11 cellular contexts compared by ENCODE assay signal in genomic region chr16:50473375-50473945, GRCh38.
DNase-seq lines count a peak whose midpoint lies in the region; ATAC-seq, FAIRE-seq and TF ChIP-seq lines count a peak whose summit lies in the region.
"Had no signal": no experiment of that assay in that cellular context is flagged by ENCODE, and none has a peak within 500 bp of the region (broad histone marks: within the 10 kb centered on the region; RNA-seq: fewer than 3 reads in every experiment).

No MANE protein-coding gene starts in this region.

- intact Hi-C loops in left colon (cut with DNase I, micrococcal nuclease) = no loop called here

- H3K27me3 Mint-ChIP-seq in glutamatergic neuron (ENCODE audit: unreplicated experiment) = peaks cover 7% of the 10 kb centered on the region

- no peaks in the 10 kb centered on the region for H3K36me3 Mint-ChIP-seq in glutamatergic neuron (ENCODE audit: unreplicated experiment)
- H3K36me3 Mint-ChIP-seq: naive B cell had no signal

- peaks cover 19% of the 10 kb centered on the region for H3K27me3 ChIP-seq in keratinocyte (ENCODE audit: control insufficient read depth, extremely low read depth, insufficient read depth, low read length)

- peak; percentile 96 for FAIRE-seq in keratinocyte (lab: Jason Lieb, UNC)

- H3K9me1 ChIP-seq in keratinocyte (ENCODE audit: control insufficient read depth, extremely low read depth, insufficient read depth, low read length) = no peaks in the 10 kb centered on the region

- H4K20me1 ChIP-seq in keratinocyte (ENCODE audit: control insufficient read depth, extremely low read depth, insufficient read depth, low read length) = no peaks in the 10 kb centered on the region

- no peak overlapping the region for H3K4me2 ChIP-seq in keratinocyte (ENCODE audit: control insufficient read depth, extremely low read depth, insufficient read depth, low read depth, low read length)

- H3K4me1 Mint-ChIP-seq in glutamatergic neuron (ENCODE audit: low read depth, unreplicated experiment) = peaks cover 7% of the 10 kb centered on the region

- H2AFZ ChIP-seq in keratinocyte (ENCODE audit: control insufficient read depth, low read length) = no peak overlapping the region

- dilution Hi-C loops in keratinocyte (cut with MboI; ENCODE audit: extremely low pct_ligation_motif_present, low sequenced_read_pairs) = no loop called here

- peaks cover 5% of the 10 kb centered on the region for H3K9me3 Mint-ChIP-seq in glutamatergic neuron (ENCODE audit: unreplicated experiment)
- H3K9me3 Mint-ChIP-seq: naive B cell had no signal

- no peaks in the 10 kb centered on the region for H3K9me3 ChIP-seq in keratinocyte (ENCODE audit: control insufficient read depth, low read depth, low read length)
- H3K9me3 ChIP-seq: esophagus muscularis mucosa had no signal

- no peak overlapping the region for H3K27ac ChIP-seq in keratinocyte (ENCODE audit: control insufficient read depth, insufficient read depth, low read length)
- H3K27ac ChIP-seq: esophagus muscularis mucosa, HL-60 had no signal

- DNase-seq in H4 (ENCODE audit: low spot score) = peak; percentile 21
- peak; percentile 44 for DNase-seq in NCI-H510A treated with DMSO at 0.1 percent for 48 hours (lab: John Stamatoyannopoulos, UW)
- peak; percentile 36 for DNase-seq in keratinocyte (ENCODE audit: low read depth, low spot score)
- DNase-seq in left colon = no peak
- DNase-seq in glutamatergic neuron = no peak
- DNase-seq: naive B cell had no signal

- H3K9ac ChIP-seq in keratinocyte (ENCODE audit: control insufficient read depth, extremely low read depth, insufficient read depth, low read length) = no peak overlapping the region

- H3K27ac Mint-ChIP-seq in glutamatergic neuron (ENCODE audit: unreplicated experiment) = no peak overlapping the region
- H3K27ac Mint-ChIP-seq: naive B cell had no signal

- no peak overlapping the region for H3K4me3 ChIP-seq in keratinocyte (ENCODE audit: control insufficient read depth in 2 of 3, extremely low read depth in 1 of 3, insufficient read depth in 2 of 3, low read depth in 1 of 3, low read length in 3 of 3)
- H3K4me3 ChIP-seq: esophagus muscularis mucosa had no signal

- H3K4me3 Mint-ChIP-seq in glutamatergic neuron (ENCODE audit: unreplicated experiment) = no peak overlapping the region

- peaks cover 16% of the 10 kb centered on the region for H3K4me1 ChIP-seq in keratinocyte (ENCODE audit: control insufficient read depth, extremely low read depth, insufficient read depth, low read length)

- TF ChIP-seq CTCF in keratinocyte (optimal IDR thresholded peaks at IDR 0.05 in 1 of 3, IDR thresholded peaks at IDR 0.05 in 1 of 3, conservative IDR thresholded peaks at IDR 0.05 in 1 of 3; ENCODE audit: extremely low read depth in 1 of 3, insufficient read depth in 2 of 3, low read length in 3 of 3) = peak in 1 of 3 experiments; percentile 4
- no peak for TF ChIP-seq CTCF in glutamatergic neuron (IDR thresholded peaks at IDR 0.05; ENCODE audit: partially characterized antibody, unreplicated experiment)

- ATAC-seq in GM18519 (IDR thresholded peaks at IDR 0.05; ENCODE audit: low FRiP score, unreplicated experiment) (peak; percentile 79), HG03439 (IDR thresholded peaks at IDR 0.05; ENCODE audit: unreplicated experiment) (no peak), left colon (no peak), GM18520 (IDR thresholded peaks at IDR 0.05; ENCODE audit: unreplicated experiment) (no peak)

- no peaks in the 10 kb centered on the region for H3K36me3 ChIP-seq in keratinocyte (ENCODE audit: control insufficient read depth in 2 of 2, extremely low read depth in 1 of 2, insufficient read depth in 2 of 2, low read length in 2 of 2)
- H3K36me3 ChIP-seq: esophagus muscularis mucosa had no signal

- H3K79me2 ChIP-seq in keratinocyte (ENCODE audit: control insufficient read depth, insufficient read depth, low read length) = no peaks in the 10 kb centered on the region

Comparison
In these comparisons a context has a peak if more than half of its experiments do, and no peak if none do; other contexts are left out.
1. DNase-seq: peak in H4 (single experiment), NCI-H510A treated with DMSO at 0.1 percent for 48 hours (single experiment) and keratinocyte (single experiment); none in left colon (0 of 2) and glutamatergic neuron (single experiment).